Comparison of ENCODE assay signal across 8 cellular contexts in the genomic region with DNA sequence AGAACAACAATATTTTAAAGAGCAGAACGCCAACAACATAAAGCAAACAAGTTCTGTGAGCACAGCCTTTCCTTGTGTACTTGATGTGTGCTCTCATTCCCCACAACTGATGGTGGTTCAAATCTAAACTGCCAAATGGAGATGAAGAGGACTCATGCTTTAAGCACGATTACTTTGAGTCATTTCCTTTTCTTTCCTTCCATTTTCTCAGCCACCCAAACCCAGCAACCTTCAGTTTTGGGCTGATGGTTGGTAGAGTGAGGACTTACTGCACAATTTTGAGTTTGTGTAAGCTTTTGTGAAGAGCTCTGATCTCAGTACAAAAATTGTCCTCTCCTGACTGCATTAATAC. TPM values are rescaled to one million over a fixed set of nuclear protein-coding genes. Genes with fewer than 3 reads are reported as not detected.
A peak's percentile ranks its signal among the peaks of the same experiment; 100 is the strongest.
DNase-seq lines count a peak whose midpoint lies in the region; ATAC-seq, FAIRE-seq and TF ChIP-seq lines count a peak whose summit lies in the region.

No MANE protein-coding gene starts in this region.

- in situ Hi-C loops in HepG2 (cut with HindIII; ENCODE audit: extremely low pct_ligation_motif_present, low pct_unique_long_range_greater_than_20kb), result no loop called here

- no peak for TF ChIP-seq POLR2A in HepG2 (IDR thresholded peaks at IDR 0.05; ENCODE audit: insufficient read depth in 1 of 2, low read depth in 2 of 2, low read length in 2 of 2)
- TF ChIP-seq POLR2A in right lobe of liver (IDR thresholded peaks at IDR 0.05), result no peak

- H3K27ac Mint-ChIP-seq in T-helper 2 cell treated with Interferon-gamma antibody and Interleukin-4, amounts not matched to agents 5 μg/mL and 100 μg/mL, for 36 hours, result peak overlapping the region; percentile 92

- H3K27ac ChIP-seq in HepG2 (ENCODE audit: extremely low read length, insufficient read depth, low read length), result peak overlapping the region; percentile 80
- no peak overlapping the region for H3K27ac ChIP-seq in right lobe of liver
- H3K27ac ChIP-seq in thoracic aorta, result peak overlapping the region; percentile 25 to 70

- H3K9ac ChIP-seq in HepG2 (ENCODE audit: insufficient read depth, low read depth, low read length), result peak overlapping the region; percentile 92

- H3K27me3 ChIP-seq in HepG2 (ENCODE audit: control insufficient read depth in 1 of 2, insufficient read depth in 2 of 2, low read length in 2 of 2) (no peaks in the 10 kb centered on the region), right lobe of liver (no peaks in the 10 kb centered on the region), thoracic aorta (replicated peaks; ENCODE audit: insufficient read depth) (no peaks in the 10 kb centered on the region)

- H3K9me3 ChIP-seq in HepG2 (ENCODE audit: low read length) (no peaks in the 10 kb centered on the region), right lobe of liver (no peaks in the 10 kb centered on the region), thoracic aorta (no peaks in the 10 kb centered on the region)

- H3K4me3 ChIP-seq in HepG2 (replicated peaks in 1 of 3; ENCODE audit: insufficient read depth in 1 of 3, low read depth in 2 of 3, low read length in 3 of 3), result peak overlapping the region in 2 of 3 experiments; percentile 92 to 94; a peak in 3 of 6 replicates
- H3K4me3 ChIP-seq in right lobe of liver, result no peak overlapping the region
- peak overlapping the region; percentile 92 for H3K4me3 ChIP-seq in thoracic aorta

- H4K20me1 ChIP-seq in HepG2 (ENCODE audit: insufficient read depth, low read length), result peaks cover 18% of the 10 kb centered on the region

- H3K4me1 ChIP-seq in HepG2 (ENCODE audit: insufficient read depth, low read length) (peaks cover 75% of the 10 kb centered on the region), right lobe of liver (peaks cover 0 to 16% (median 6%) of the 10 kb centered on the region in 4 donors), thoracic aorta (ENCODE audit: control insufficient read depth in 1 of 2, low read depth in 2 of 2) (peaks cover 5 to 22% of the 10 kb centered on the region in 2 donors)

- peaks cover 43% of the 10 kb centered on the region for H3K4me1 Mint-ChIP-seq in T-helper 2 cell treated with Interferon-gamma antibody and Interleukin-4, amounts not matched to agents 5 μg/mL and 100 μg/mL, for 36 hours (ENCODE audit: low read depth)

- intact Hi-C loops in HepG2 (cut with micrococcal nuclease; ENCODE audit: unreplicated experiment) (loop anchor here (2.0 kb wide), 1 partner anchor 14 kb away; no protein-coding TSS in a partner anchor), right lobe of liver (cut with DNase I) (no loop called here)

- H3K36me3 ChIP-seq in HepG2 (replicated peaks in 1 of 2; ENCODE audit: control insufficient read depth in 1 of 2, insufficient read depth in 2 of 2, low read length in 2 of 2), result no peaks in the 10 kb centered on the region
- no peaks in the 10 kb centered on the region for H3K36me3 ChIP-seq in right lobe of liver
- H3K36me3 ChIP-seq in thoracic aorta, result no peaks in the 10 kb centered on the region

- TF ChIP-seq EP300 in HepG2 (IDR thresholded peaks at IDR 0.05; ENCODE audit: low read depth in 2 of 2, low read length in 2 of 2) (no peak), HepG2 (CRISPR knock-in tag; IDR thresholded peaks at IDR 0.05; ENCODE audit: borderline replicate concordance) (no peak)

- H3K27me3 Mint-ChIP-seq in T-helper 2 cell treated with Interferon-gamma antibody and Interleukin-4, amounts not matched to agents 5 μg/mL and 100 μg/mL, for 36 hours (ENCODE audit: low read depth), result no peaks in the 10 kb centered on the region

- peaks cover 58% of the 10 kb centered on the region for H3K79me2 ChIP-seq in HepG2 (ENCODE audit: insufficient read depth, low read length)

- no peak for ATAC-seq in HepG2
- ATAC-seq in right lobe of liver, result no peak
- no peak for ATAC-seq in thoracic aorta (ENCODE audit: insufficient number of reproducible peaks, low FRiP score, low read depth)
- no peak for ATAC-seq in GM19452 (IDR thresholded peaks at IDR 0.05; ENCODE audit: unreplicated experiment)

- H3K36me3 Mint-ChIP-seq in T-helper 2 cell treated with Interferon-gamma antibody and Interleukin-4, amounts not matched to agents 5 μg/mL and 100 μg/mL, for 36 hours (ENCODE audit: low read depth), result peaks cover 15% of the 10 kb centered on the region

- FAIRE-seq in HepG2 (lab: Jason Lieb, UNC), result peak; percentile 36

- CTCF ChIA-PET in HepG2 (lab: Yijun Ruan, JAX; ENCODE audit: low intra/inter-chr PET ratio, low total read pairs), result no interaction called here

- H3K4me2 ChIP-seq in HepG2 (ENCODE audit: low read depth, low read length), result peak overlapping the region; percentile 67

- 6% methylated on average over 2 of the region's 2 CpGs for WGBS in HepG2 (ENCODE audit: low lambda C conversion rate)
- WGBS in right lobe of liver (ENCODE audit: insufficient coverage, low coverage, low lambda C conversion rate, missing lambda C conversion rate), result 38% methylated on average over 2 of the region's 2 CpGs

- H2AFZ ChIP-seq in HepG2 (ENCODE audit: low read length), result no peak overlapping the region

- TF ChIP-seq RAD21 in HepG2 (CRISPR knock-in tag; IDR thresholded peaks at IDR 0.05), result no peak

- TF ChIP-seq CTCF in HepG2 (CRISPR knock-in tag; IDR thresholded peaks at IDR 0.05), result no peak
- no peak for TF ChIP-seq CTCF in right lobe of liver (IDR thresholded peaks at IDR 0.05)
- no peak for TF ChIP-seq CTCF in thoracic aorta (IDR thresholded peaks at IDR 0.05)

- TSS peak; percentile 57 for BruUV-seq in HepG2 (replicated peaks; lab: Mats Ljungman, UMichigan)

- peak overlapping the region; percentile 96 for H3K4me3 Mint-ChIP-seq in T-helper 2 cell treated with Interferon-gamma antibody and Interleukin-4, amounts not matched to agents 5 μg/mL and 100 μg/mL, for 36 hours

- POLR2A ChIA-PET in HepG2 (lab: Yijun Ruan, JAX), result interaction anchor here (1.3 to 2.0 kb wide), 3 partner anchors 9 to 29 kb away, joined by 3 to 6 read pairs (median 4); no protein-coding TSS in a partner anchor

- H3K9me3 Mint-ChIP-seq in T-helper 2 cell treated with Interferon-gamma antibody and Interleukin-4, amounts not matched to agents 5 μg/mL and 100 μg/mL, for 36 hours, result no peaks in the 10 kb centered on the region

- DNase-seq in HepG2 (ENCODE audit: low spot score), result no peak
- no peak for DNase-seq in right lobe of liver
- peak; percentile 52 for DNase-seq in T-helper 2 cell treated with Interferon-gamma antibody and Interleukin-4, amounts not matched to agents 5 μg/mL and 100 μg/mL, for 36 hours (ENCODE audit: low spot score)
- peak; percentile 31 for DNase-seq in fibroblast of the conjunctiva (ENCODE audit: low read depth)
- DNase-seq in thoracic aorta (ENCODE audit: low spot score), result no peak
- no peak for DNase-seq in NK-92 treated with Interleukin-12 subunit alpha and Interleukin-12 subunit beta, amount 100 ng/mL, for 24 hours (lab: John Stamatoyannopoulos, UW)
- no peak for DNase-seq in putamen (ENCODE audit: low spot score)

RNA-seq across cellular contexts. Expression of a gene that starts 1.7 kb away (rescaled TPM):
- total RNA-seq in HepG2 (2016; rRNA removed; fragmentation: Illumina TruSeq; extraction: Trizol), result 62.0 and 65.9 TPM in 2 replicates
- total RNA-seq in HepG2 (2016; cell fraction: cytosol; rRNA removed; fragmentation: Illumina TruSeq; extraction: Trizol; ENCODE audit: low read depth), result 184 and 195 TPM in 2 replicates
- total RNA-seq in HepG2 (2016; cell fraction: insoluble cytoplasmic fraction; rRNA removed; fragmentation: Illumina TruSeq; extraction: Trizol), result 53.2 and 63.6 TPM in 2 replicates
- total RNA-seq in HepG2 (2016; cell fraction: membrane; rRNA removed; fragmentation: Illumina TruSeq; extraction: Trizol), result 147 and 176 TPM in 2 replicates
- total RNA-seq in HepG2 (2016; cell fraction: nucleus; rRNA removed; fragmentation: Illumina TruSeq; extraction: Trizol), result 58.7 and 66.8 TPM in 2 replicates
- 19.4 and 22.0 TPM in 2 replicates for polyA plus RNA-seq in HepG2 (2011; rRNA removed)
- 11.1 and 12.8 TPM in 2 replicates for polyA plus RNA-seq in HepG2 (2011; cell fraction: cytosol; rRNA removed)
- 56.9 and 75.7 TPM in 2 replicates for polyA plus RNA-seq in HepG2 (2011; cell fraction: nucleus; rRNA removed)
- 26.3 and 32.9 TPM in 2 replicates for polyA plus RNA-seq in HepG2 (2012)
- 11.4 and 12.5 TPM in 2 replicates for polyA plus RNA-seq in HepG2 (2016; cell fraction: cytosol; fragmentation: Illumina TruSeq; extraction: Trizol; ENCODE audit: low read depth)
- 37.5 and 47.3 TPM in 2 replicates for polyA plus RNA-seq in HepG2 (2016; cell fraction: insoluble cytoplasmic fraction; fragmentation: Illumina TruSeq; extraction: Trizol; ENCODE audit: low read depth)
- 30.1 and 30.2 TPM in 2 replicates for polyA plus RNA-seq in HepG2 (2016; cell fraction: membrane; fragmentation: Illumina TruSeq; extraction: Trizol; ENCODE audit: low read depth)
- polyA plus RNA-seq in HepG2 (2016; cell fraction: nucleus; fragmentation: Illumina TruSeq; extraction: Trizol; ENCODE audit: insufficient read depth, low read depth), result 107 and 112 TPM in 2 replicates
- 72.2 and 123 TPM in 2 replicates for polyA minus RNA-seq in HepG2 (2011; rRNA and poly(A)+ RNA removed; ENCODE audit: low replicate concordance)
- polyA minus RNA-seq in HepG2 (2011; cell fraction: cytosol; rRNA and poly(A)+ RNA removed), result 27.9 and 31.4 TPM in 2 replicates
- 66.3 and 67.3 TPM in 2 replicates for polyA minus RNA-seq in HepG2 (2011; cell fraction: nucleus; rRNA and poly(A)+ RNA removed)
- total RNA-seq in right lobe of liver, result 10 to 100 TPM; 11.4 to 19.4 (median 14.0) TPM
- 10 to 100 TPM; 18.8 to 35.4 TPM for total RNA-seq in thoracic aorta

RNA-seq across cellular contexts. Expression of a gene that starts 16.9 kb away (rescaled TPM):
- total RNA-seq in HepG2 (2016; rRNA removed; fragmentation: Illumina TruSeq; extraction: Trizol), result 29.4 and 41.6 TPM in 2 replicates
- 5.3 and 7.1 TPM in 2 replicates for total RNA-seq in HepG2 (2016; cell fraction: cytosol; rRNA removed; fragmentation: Illumina TruSeq; extraction: Trizol; ENCODE audit: low read depth)
- total RNA-seq in HepG2 (2016; cell fraction: insoluble cytoplasmic fraction; rRNA removed; fragmentation: Illumina TruSeq; extraction: Trizol), result 25.4 and 43.2 TPM in 2 replicates
- total RNA-seq in HepG2 (2016; cell fraction: membrane; rRNA removed; fragmentation: Illumina TruSeq; extraction: Trizol), result 10.6 and 10.8 TPM in 2 replicates
- 39.8 and 46.4 TPM in 2 replicates for total RNA-seq in HepG2 (2016; cell fraction: nucleus; rRNA removed; fragmentation: Illumina TruSeq; extraction: Trizol)
- polyA plus RNA-seq in HepG2 (2011; rRNA removed), result 9.7 and 14.7 TPM in 2 replicates
- 6.3 and 8.5 TPM in 2 replicates for polyA plus RNA-seq in HepG2 (2011; cell fraction: cytosol; rRNA removed)
- 56.2 and 61.1 TPM in 2 replicates for polyA plus RNA-seq in HepG2 (2011; cell fraction: nucleus; rRNA removed)
- polyA plus RNA-seq in HepG2 (2012), result 12.6 and 16.7 TPM in 2 replicates
- polyA plus RNA-seq in HepG2 (2016; cell fraction: cytosol; fragmentation: Illumina TruSeq; extraction: Trizol; ENCODE audit: low read depth), result 1.6 and 2.1 TPM in 2 replicates
- 14.8 and 19.6 TPM in 2 replicates for polyA plus RNA-seq in HepG2 (2016; cell fraction: insoluble cytoplasmic fraction; fragmentation: Illumina TruSeq; extraction: Trizol; ENCODE audit: low read depth)
- polyA plus RNA-seq in HepG2 (2016; cell fraction: membrane; fragmentation: Illumina TruSeq; extraction: Trizol; ENCODE audit: low read depth), result 3.7 and 4.3 TPM in 2 replicates
- 74.4 and 84.9 TPM in 2 replicates for polyA plus RNA-seq in HepG2 (2016; cell fraction: nucleus; fragmentation: Illumina TruSeq; extraction: Trizol; ENCODE audit: insufficient read depth, low read depth)
- 41.3 and 51.6 TPM in 2 replicates for polyA minus RNA-seq in HepG2 (2011; rRNA and poly(A)+ RNA removed; ENCODE audit: low replicate concordance)
- polyA minus RNA-seq in HepG2 (2011; cell fraction: cytosol; rRNA and poly(A)+ RNA removed), result 26.3 and 30.1 TPM in 2 replicates
- polyA minus RNA-seq in HepG2 (2011; cell fraction: nucleus; rRNA and poly(A)+ RNA removed), result 21.1 and 31.3 TPM in 2 replicates
- 10 to 100 TPM; 18.1 to 31.0 (median 25.6) TPM for total RNA-seq in right lobe of liver
- total RNA-seq in thoracic aorta, result 10 to 100 TPM; 30.5 to 68.9 TPM

Comparison
In these comparisons a context has a peak if more than half of its experiments do, and no peak if none do; other contexts are left out.
1. H3K27ac ChIP-seq: peak in HepG2 (single experiment) and thoracic aorta (2 of 2); none in right lobe of liver (0 of 3).
2. H3K4me3 ChIP-seq: peak in HepG2 (2 of 3) and thoracic aorta (single experiment); none in right lobe of liver (0 of 3).
3. DNase-seq: peak in T-helper 2 cell treated with Interferon-gamma antibody and Interleukin-4, amounts not matched to agents 5 μg/mL and 100 μg/mL, for 36 hours (single experiment) and fibroblast of the conjunctiva (single experiment); none in HepG2 (single experiment), right lobe of liver (0 of 3), thoracic aorta (single experiment), NK-92 treated with Interleukin-12 subunit alpha and Interleukin-12 subunit beta, amount 100 ng/mL, for 24 hours (single experiment) and putamen (single experiment).